35 cellular contexts compared by ENCODE assay signal in the genomic region with DNA sequence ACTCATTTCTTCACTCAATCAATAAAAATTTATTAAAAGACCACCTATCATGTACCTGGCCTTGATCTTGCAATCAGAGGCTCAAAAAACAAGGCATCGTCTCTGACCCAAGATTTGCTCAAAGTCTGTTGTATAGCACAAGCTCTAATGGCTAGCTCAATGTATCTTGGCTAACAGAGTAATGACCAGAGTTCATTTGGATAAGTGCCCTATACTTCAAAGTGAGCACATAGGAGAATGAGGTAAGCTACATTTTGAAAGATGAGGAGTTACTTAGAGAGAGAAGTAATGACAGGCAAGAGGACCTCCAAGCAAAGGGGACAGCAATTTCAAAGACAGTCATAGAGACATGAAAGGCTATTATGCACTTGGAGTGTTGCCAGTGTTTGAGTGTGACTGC. TPM values are rescaled to one million over a fixed set of nuclear protein-coding genes. Genes with fewer than 3 reads are reported as not detected.
"Had no signal": no experiment of that assay in that cellular context is flagged by ENCODE, and none has a peak within 500 bp of the region (broad histone marks: within the 10 kb centered on the region; RNA-seq: fewer than 3 reads in every experiment).

No MANE protein-coding gene starts in this region.

- H3K27ac Mint-ChIP-seq: activated B cell treated with CpG ODN at 0.5 μM for 24 hours; activated CD8-positive, alpha-beta T cell treated with anti-CD3 and anti-CD28 coated beads for 36 hours; activated naive CD8-positive, alpha-beta T cell; activated T-helper 17 cell treated with anti-CD3 and anti-CD28 coated beads, Interleukin-2, amount 50 U/mL, for 72 hours; dendritic cell treated with granulocyte-macrophage colony-stimulating factor and Interleukin-4, amounts not matched to agents 40 ng/mL and 50 ng/mL, for 4 days; endodermal cell had no signal

- H3K36me3 Mint-ChIP-seq: activated naive CD8-positive, alpha-beta T cell had no signal

- H3K9me3 ChIP-seq: esophagus muscularis mucosa, gastrocnemius medialis, heart right ventricle had no signal

- FAIRE-seq: astrocyte, bronchial epithelial cell had no signal

- H3K9me3 Mint-ChIP-seq: activated B cell treated with CpG ODN at 0.5 μM for 24 hours; activated CD8-positive, alpha-beta T cell treated with anti-CD3 and anti-CD28 coated beads for 36 hours; activated T-cell treated with anti-CD3 and anti-CD28 coated beads, Interleukin-2, amount 50 U/mL, for 4 hours; activated T-helper 17 cell treated with anti-CD3 and anti-CD28 coated beads, Interleukin-2, amount 50 U/mL, for 72 hours; central memory CD8-positive, alpha-beta T cell; dendritic cell treated with granulocyte-macrophage colony-stimulating factor and Interleukin-4, amounts not matched to agents 40 ng/mL and 50 ng/mL, for 4 days had no signal

- H3K27me3 ChIP-seq: brain microvascular endothelial cell, esophagus muscularis mucosa, foreskin keratinocyte, gastrocnemius medialis, hepatocyte had no signal

- H3K4me2 ChIP-seq: hepatocyte had no signal

- H3K4me3 ChIP-seq: coronary artery, dorsolateral prefrontal cortex, esophagus muscularis mucosa, gastrocnemius medialis, heart right ventricle, hepatocyte had no signal

- H3K4me3 Mint-ChIP-seq: activated B cell treated with CpG ODN at 0.5 μM for 24 hours; activated CD8-positive, alpha-beta T cell treated with anti-CD3 and anti-CD28 coated beads for 36 hours; activated naive CD8-positive, alpha-beta T cell; activated T-cell treated with anti-CD3 and anti-CD28 coated beads, Interleukin-2, amount 50 U/mL, for 4 hours; activated T-helper 17 cell treated with anti-CD3 and anti-CD28 coated beads, Interleukin-2, amount 50 U/mL, for 72 hours; central memory CD8-positive, alpha-beta T cell; dendritic cell treated with granulocyte-macrophage colony-stimulating factor and Interleukin-4, amounts not matched to agents 40 ng/mL and 50 ng/mL, for 4 days; endodermal cell had no signal

- DNase-seq: activated B cell treated with CpG ODN at 0.5 μM for 24 hours; activated CD4-positive, alpha-beta T cell treated with anti-CD3 and anti-CD28 coated beads for 48 hours; activated CD4-positive, alpha-beta T cell treated with anti-CD3 and anti-CD28 coated beads, Interleukin-2, amount 50 U/mL, for 1 hour; activated CD4-positive, alpha-beta T cell treated with anti-CD3 and anti-CD28 coated beads, Interleukin-2, amount 50 U/mL, for 48 hours; activated CD8-positive, alpha-beta memory T cell treated with anti-CD3 and anti-CD28 coated beads for 24 hours; activated CD8-positive, alpha-beta T cell treated with anti-CD3 and anti-CD28 coated beads for 36 hours; activated effector memory CD4-positive, alpha-beta T cell treated with Interleukin-2 at 50 U/mL for 16 hours; activated gamma-delta T cell treated with Interleukin-2 at 50 U/mL for 16 hours; activated naive CD4-positive, alpha-beta T cell treated with anti-CD3 and anti-CD28 coated beads, Interleukin-2, amount 50 U/mL, for 16 hours; activated naive CD4-positive, alpha-beta T cell treated with Interleukin-2 at 50 U/mL for 16 hours; activated T-cell treated with anti-CD3 and anti-CD28 coated beads, Interleukin-2, amount 50 U/mL, for 4 hours; amniotic stem cell; anterior cingulate cortex; brain microvascular endothelial cell; dorsolateral prefrontal cortex; effector memory CD4-positive, alpha-beta T cell; endodermal cell; erythroblast; foreskin keratinocyte; gastrocnemius medialis; heart right ventricle; T1000; WERI-Rb-1 had no signal

- ATAC-seq: activated CD4-positive, CD25-positive, alpha-beta regulatory T cell treated with anti-CD3 and anti-CD28 coated beads, Interleukin-2, amount 50 U/mL, for 24 hours; activated CD8-positive, alpha-beta T cell treated with anti-CD3 and anti-CD28 coated beads for 36 hours; activated T-cell treated with anti-CD3 and anti-CD28 coated beads, Interleukin-2, amount 50 U/mL, for 4 hours; activated T-helper 17 cell treated with anti-CD3 and anti-CD28 coated beads, Interleukin-2, amount 50 U/mL, for 72 hours; foreskin keratinocyte; gastrocnemius medialis; heart right ventricle had no signal

- H3K27ac ChIP-seq: brain microvascular endothelial cell, coronary artery, dorsolateral prefrontal cortex, esophagus muscularis mucosa, foreskin keratinocyte, gastrocnemius medialis, heart right ventricle, hepatocyte, WERI-Rb-1 had no signal

- H3K36me3 ChIP-seq: brain microvascular endothelial cell, esophagus muscularis mucosa, gastrocnemius medialis, heart right ventricle, WERI-Rb-1 had no signal

- H3K27me3 Mint-ChIP-seq: dendritic cell treated with granulocyte-macrophage colony-stimulating factor and Interleukin-4, amounts not matched to agents 40 ng/mL and 50 ng/mL, for 4 days had no signal

- H3K4me1 Mint-ChIP-seq: activated B cell treated with CpG ODN at 0.5 μM for 24 hours; activated T-helper 17 cell treated with anti-CD3 and anti-CD28 coated beads, Interleukin-2, amount 50 U/mL, for 72 hours; central memory CD8-positive, alpha-beta T cell; endodermal cell had no signal

- H3K4me1 ChIP-seq: esophagus muscularis mucosa, foreskin keratinocyte, gastrocnemius medialis, heart right ventricle had no signal

RNA-seq across cellular contexts. Expression of gene GABRQ, which starts 22.9 kb away (rescaled TPM):
- total RNA-seq: activated B cell treated with CpG ODN at 0.5 μM for 24 hours; activated CD8-positive, alpha-beta T cell treated with anti-CD3 and anti-CD28 coated beads for 36 hours; activated T-cell treated with anti-CD3 and anti-CD28 coated beads, Interleukin-2, amount 50 U/mL, for 4 hours; cardiac septum; gastrocnemius medialis; glomerular endothelial cell had no signal
- polyA plus RNA-seq: foreskin keratinocyte, heart right ventricle, hepatocyte had no signal
